15 cellular contexts compared by ENCODE assay signal in genomic region chr16:819336-819735, GRCh38.
DNase-seq lines count a peak whose midpoint lies in the region; ATAC-seq lines count a peak whose summit lies in the region.
"Had no signal": no experiment of that assay in that cellular context is flagged by ENCODE, and none has a peak within 500 bp of the region (broad histone marks: within the 10 kb centered on the region; RNA-seq: fewer than 3 reads in every experiment).

No MANE protein-coding gene starts in this region.

- H3K4me3 Mint-ChIP-seq in activated naive CD4-positive, alpha-beta T cell treated with anti-CD3 and anti-CD28 coated beads, Interleukin-2, amount 10 ng/mL, durations not matched to agents 7 days and 5 days: no peak overlapping the region

- CTCF ChIA-PET in activated naive CD4-positive, alpha-beta T cell treated with anti-CD3 and anti-CD28 coated beads, Interleukin-2, amount 10 ng/mL, durations not matched to agents 7 days and 5 days (lab: Charles Lee): no interaction called here

- no peaks in the 10 kb centered on the region for H3K9me3 Mint-ChIP-seq in activated naive CD4-positive, alpha-beta T cell treated with anti-CD3 and anti-CD28 coated beads, Interleukin-2, amount 10 ng/mL, durations not matched to agents 7 days and 5 days
- H3K9me3 Mint-ChIP-seq: activated naive CD4-positive, alpha-beta T cell treated with anti-CD3 and anti-CD28 coated beads, Interleukin-2, amount 50 U/mL, for 72 hours had no signal

- H3K27ac Mint-ChIP-seq in activated naive CD4-positive, alpha-beta T cell treated with anti-CD3 and anti-CD28 coated beads, Interleukin-2, amount 10 ng/mL, durations not matched to agents 7 days and 5 days: no peak overlapping the region
- H3K27ac Mint-ChIP-seq: activated naive CD4-positive, alpha-beta T cell treated with anti-CD3 and anti-CD28 coated beads, Interleukin-2, amount 50 U/mL, for 72 hours had no signal

- H3K27me3 Mint-ChIP-seq in activated naive CD4-positive, alpha-beta T cell treated with anti-CD3 and anti-CD28 coated beads, Interleukin-2, amount 10 ng/mL, durations not matched to agents 7 days and 5 days: peaks cover 63% of the 10 kb centered on the region

- H3K36me3 Mint-ChIP-seq in activated naive CD4-positive, alpha-beta T cell treated with anti-CD3 and anti-CD28 coated beads, Interleukin-2, amount 10 ng/mL, durations not matched to agents 7 days and 5 days: no peaks in the 10 kb centered on the region
- H3K36me3 Mint-ChIP-seq: activated naive CD4-positive, alpha-beta T cell treated with anti-CD3 and anti-CD28 coated beads, Interleukin-2, amount 50 U/mL, for 72 hours had no signal

- peak; percentile 31 for DNase-seq in stimulated activated CD4-positive, alpha-beta T cell treated with anti-CD3 and anti-CD28 coated beads, Interleukin-1b, Interleukin-23, amount 100 ng/mL, for 48 hours
- no peak for DNase-seq in stimulated activated CD4-positive, alpha-beta T cell treated with anti-CD3 and anti-CD28 coated beads, Interleukin-12 subunit alpha, Interleukin-12 subunit beta, amount 100 ng/mL, for 4 hours
- DNase-seq in T-helper 2 cell: peak in 3 of 5 experiments; percentile 14 to 95 (median 51)
- peak; percentile 59 for DNase-seq in activated naive CD4-positive, alpha-beta T cell treated with anti-CD3 and anti-CD28 coated beads, Interleukin-2, amount 10 ng/mL, durations not matched to agents 7 days and 5 days
- DNase-seq in OCI-M2 (lab: John Stamatoyannopoulos, UW; ENCODE audit: unreplicated experiment): no peak
- DNase-seq: foreskin keratinocyte, left cardiac atrium, MM.1S, NCI-H1694, NCI-H82, upper lobe of right lung had no signal

- ATAC-seq in HG03432 (IDR thresholded peaks at IDR 0.05; ENCODE audit: unreplicated experiment): no peak
- no peak for ATAC-seq in HG03460 (IDR thresholded peaks at IDR 0.05; ENCODE audit: unreplicated experiment)
- ATAC-seq: foreskin keratinocyte, HepG2, left cardiac atrium, upper lobe of right lung had no signal

- peaks cover 11% of the 10 kb centered on the region for H3K4me1 Mint-ChIP-seq in activated naive CD4-positive, alpha-beta T cell treated with anti-CD3 and anti-CD28 coated beads, Interleukin-2, amount 10 ng/mL, durations not matched to agents 7 days and 5 days

Comparison
In these comparisons a context has a peak if more than half of its experiments do, and no peak if none do; other contexts are left out.
1. DNase-seq: peak in stimulated activated CD4-positive, alpha-beta T cell treated with anti-CD3 and anti-CD28 coated beads, Interleukin-1b, Interleukin-23, amount 100 ng/mL, for 48 hours (single experiment), T-helper 2 cell (3 of 5) and activated naive CD4-positive, alpha-beta T cell treated with anti-CD3 and anti-CD28 coated beads, Interleukin-2, amount 10 ng/mL, durations not matched to agents 7 days and 5 days (single experiment); none in stimulated activated CD4-positive, alpha-beta T cell treated with anti-CD3 and anti-CD28 coated beads, Interleukin-12 subunit alpha, Interleukin-12 subunit beta, amount 100 ng/mL, for 4 hours (single experiment) and OCI-M2 (single experiment).